1 cellular context compared by ENCODE assay signal in genomic region chr15:85477730-85478129, GRCh38.
TF ChIP-seq lines count a peak whose summit lies in the region.

No MANE protein-coding gene starts in this region.

TF ChIP-seq in GM23338, 12 proteins besides CTCF, POLR2A, EP300 and RAD21 (continued from another document):
- no peak for TF ChIP-seq REST (IDR thresholded peaks at IDR 0.05; ENCODE audit: unreplicated experiment)
- TF ChIP-seq POLR2AphosphoS5 (IDR thresholded peaks at IDR 0.05; ENCODE audit: low read depth): no peak
TF ChIP-seq in GM23338: peak in this region for 0.
